8 cellular contexts compared by ENCODE assay signal in genomic region chr10:110671788-110672579, GRCh38. TPM values are rescaled to one million over a fixed set of nuclear protein-coding genes. Genes with fewer than 3 reads are reported as not detected.
DNase-seq lines count a peak whose midpoint lies in the region; ATAC-seq and TF ChIP-seq lines count a peak whose summit lies in the region.

No MANE protein-coding gene starts in this region.

- H3K27ac Mint-ChIP-seq in mesothelial cell of epicardium: peak overlapping the region; percentile 85

- H3K4me1 ChIP-seq in endocrine pancreas (ENCODE audit: control insufficient read depth, insufficient read depth, low read length): no peaks in the 10 kb centered on the region

- H3K36me3 Mint-ChIP-seq in mesothelial cell of epicardium: no peaks in the 10 kb centered on the region

- H3K9me3 Mint-ChIP-seq in mesothelial cell of epicardium: no peaks in the 10 kb centered on the region

- H3K36me3 ChIP-seq in endocrine pancreas (ENCODE audit: control insufficient read depth, insufficient read depth, low read length): no peaks in the 10 kb centered on the region

- DNase-seq in 8988T (peak; percentile 66), NCI-H345 treated with DMSO at 0.1 percent for 48 hours (lab: John Stamatoyannopoulos, UW; ENCODE audit: unreplicated experiment) (peak; percentile 2), mesothelial cell of epicardium (ENCODE audit: low spot score in 2 of 2, unreplicated experiment in 2 of 2) (peak in 1 of 2 experiments; percentile 68)
- DNase-seq in activated CD8-positive, alpha-beta memory T cell treated with anti-CD3 and anti-CD28 coated beads for 4 hours (ENCODE audit: low read depth in 2 of 2): peak; percentile 38 to 53
- peak; percentile 50 for DNase-seq in stimulated activated CD8-positive, alpha-beta memory T cell treated with anti-CD3 and anti-CD28 coated beads, Interleukin-15, amount 100 ng/mL, for 24 hours (ENCODE audit: low read depth)

- peak overlapping the region; percentile 62 for H3K9ac ChIP-seq in endocrine pancreas (ENCODE audit: control insufficient read depth, insufficient read depth, low read length)

- H3K4me3 ChIP-seq in endocrine pancreas (ENCODE audit: control insufficient read depth, insufficient read depth, low read length): peak overlapping the region; percentile 59

- no peaks in the 10 kb centered on the region for H3K27me3 Mint-ChIP-seq in mesothelial cell of epicardium (ENCODE audit: low read depth)

- peak; percentile 91 for ATAC-seq in GM18499 (IDR thresholded peaks at IDR 0.05; ENCODE audit: insufficient read depth, unreplicated experiment)
- peak; percentile 97 for ATAC-seq in HG02870 (IDR thresholded peaks at IDR 0.05; ENCODE audit: unreplicated experiment)

- peaks cover 37% of the 10 kb centered on the region for H3K4me1 Mint-ChIP-seq in mesothelial cell of epicardium

- peak overlapping the region; percentile 78 for H3K4me3 Mint-ChIP-seq in mesothelial cell of epicardium

- TF ChIP-seq CTCF in mesothelial cell of epicardium (IDR thresholded peaks at IDR 0.05; ENCODE audit: unreplicated experiment): peak; percentile 77

- no peaks in the 10 kb centered on the region for H3K9me3 ChIP-seq in endocrine pancreas (ENCODE audit: control insufficient read depth, low read length)

- H3K27me3 ChIP-seq in endocrine pancreas (ENCODE audit: control insufficient read depth, insufficient read depth, low read length): no peaks in the 10 kb centered on the region

RNA-seq across cellular contexts. Expression of gene RBM20, which starts 27.8 kb away (rescaled TPM):
- total RNA-seq in mesothelial cell of epicardium: 20.5 to 23.3 TPM (median 20.7 TPM) in 3 replicates
